In genomic region chr4:6709230-6710114, GRCh38 we compare ENCODE assay signal across 1 cellular context.
TF ChIP-seq lines count a peak whose summit lies in the region.

MRFAP1L1 (minus strand) TSS chr4:6709865; CDS start chr4:6709629, 236 bp downstream.

TF ChIP-seq in HepG2, 621 proteins besides CTCF, POLR2A, EP300 and RAD21 (continued from another document and continues in another):
- TF ChIP-seq REST (IDR thresholded peaks at IDR 0.05; ENCODE audit: borderline replicate concordance in 1 of 2, low read depth in 1 of 2, low read length in 2 of 2) (no peak), NAIF1 (CRISPR knock-in tag; IDR thresholded peaks at IDR 0.05; ENCODE audit: borderline replicate concordance) (no peak), FOXK1 (CRISPR knock-in tag; IDR thresholded peaks at IDR 0.05; ENCODE audit: borderline replicate concordance, low read depth) (peak; percentile 89), RBM39 (IDR thresholded peaks at IDR 0.05; ENCODE audit: low read depth, low read length, poor library complexity, severe bottlenecking) (peak; percentile 34), ZNF672 (CRISPR knock-in tag; IDR thresholded peaks at IDR 0.05) (no peak), CENPBD1 (CRISPR knock-in tag; IDR thresholded peaks at IDR 0.05; ENCODE audit: borderline replicate concordance, low read depth) (no peak), ZNF264 (CRISPR knock-in tag; IDR thresholded peaks at IDR 0.05) (no peak), IKZF4 (CRISPR knock-in tag; IDR thresholded peaks at IDR 0.05; ENCODE audit: borderline replicate concordance, low read depth, not compliant biosample characterization) (no peak), ZNF142 (CRISPR knock-in tag; IDR thresholded peaks at IDR 0.05) (no peak), KAT8 (CRISPR knock-in tag; IDR thresholded peaks at IDR 0.05) (peak; percentile 95), MTERF4 (CRISPR knock-in tag; IDR thresholded peaks at IDR 0.05) (no peak), ZNF501 (CRISPR knock-in tag; IDR thresholded peaks at IDR 0.05) (peak; percentile 94), ZNF407 (CRISPR knock-in tag; IDR thresholded peaks at IDR 0.05; ENCODE audit: not compliant biosample characterization) (no peak), RFXAP (CRISPR knock-in tag; IDR thresholded peaks at IDR 0.05; ENCODE audit: borderline replicate concordance) (no peak), TFDP1 (CRISPR knock-in tag; IDR thresholded peaks at IDR 0.05; ENCODE audit: borderline replicate concordance) (peak; percentile 67; the same call in 1 of the 2 replicates), TFAP4 (IDR thresholded peaks at IDR 0.05; ENCODE audit: borderline replicate concordance, low read depth) (peak; percentile 84; the same call in 1 of the 2 replicates), ZNF441 (CRISPR knock-in tag; IDR thresholded peaks at IDR 0.05; ENCODE audit: borderline replicate concordance) (no peak), ZNF260 (CRISPR knock-in tag; IDR thresholded peaks at IDR 0.05; ENCODE audit: borderline replicate concordance, low read depth) (no peak), GZF1 (CRISPR knock-in tag; IDR thresholded peaks at IDR 0.05) (peak; percentile 31; the same call in 1 of the 2 replicates), ZZZ3 (CRISPR knock-in tag; IDR thresholded peaks at IDR 0.05; ENCODE audit: borderline replicate concordance) (no peak), ZNF484 (CRISPR knock-in tag; IDR thresholded peaks at IDR 0.05; ENCODE audit: borderline replicate concordance, low read depth) (no peak), ZNF225 (CRISPR knock-in tag; IDR thresholded peaks at IDR 0.05) (no peak), ZNF292 (CRISPR knock-in tag; IDR thresholded peaks at IDR 0.05; ENCODE audit: borderline replicate concordance, low read depth) (no peak; the same call in 1 of the 2 replicates), JUN (CRISPR knock-in tag; IDR thresholded peaks at IDR 0.05) (no peak), RARA (CRISPR knock-in tag; IDR thresholded peaks at IDR 0.05) (no peak), HMG20B (CRISPR knock-in tag; conservative IDR thresholded peaks at IDR 0.05) (no peak), ZNF879 (CRISPR knock-in tag; IDR thresholded peaks at IDR 0.05) (no peak), ZNF7 (CRISPR knock-in tag; IDR thresholded peaks at IDR 0.05) (no peak), ZBTB44 (CRISPR knock-in tag; IDR thresholded peaks at IDR 0.05) (no peak)
